ENCODE assay signal across 8 cellular contexts in genomic region chr10:62016477-62017140, GRCh38.
DNase-seq lines count a peak whose midpoint lies in the region; ATAC-seq and TF ChIP-seq lines count a peak whose summit lies in the region.

No MANE protein-coding gene starts in this region.

- peaks cover 40% of the 10 kb centered on the region for H3F3A ChIP-seq in SU-DHL-6 (ENCODE audit: insufficient read depth)

- H3K9me3 ChIP-seq in SU-DHL-6 (ENCODE audit: insufficient read depth, low read length) (no peaks in the 10 kb centered on the region), psoas muscle (no peaks in the 10 kb centered on the region), SJCRH30 (replicated peaks) (no peaks in the 10 kb centered on the region)

- no peaks in the 10 kb centered on the region for H3K9me2 ChIP-seq in SU-DHL-6 (replicated peaks; ENCODE audit: insufficient read depth, low read length)

- peak overlapping the region; percentile 49 for H3K9ac ChIP-seq in SU-DHL-6 (ENCODE audit: low read length)

- intact Hi-C loops in psoas muscle (cut with DNase I): no loop called here

- H3K36me3 ChIP-seq in SU-DHL-6 (ENCODE audit: low read length) (peaks cover 7% of the 10 kb centered on the region; the same call in 1 of the 2 replicates), psoas muscle (ENCODE audit: insufficient read depth in 1 of 2, low read depth in 1 of 2) (no peaks in the 10 kb centered on the region), SJCRH30 (no peaks in the 10 kb centered on the region)

- peaks cover 76% of the 10 kb centered on the region for H3K79me2 ChIP-seq in SU-DHL-6 (ENCODE audit: insufficient read depth, low read length)

- peak overlapping the region; percentile 74 for H3K4me2 ChIP-seq in SU-DHL-6 (ENCODE audit: low read depth, low read length, poor library complexity, severe bottlenecking)

- DNase-seq in psoas muscle: no peak
- no peak for DNase-seq in NCI-H1048 (lab: John Stamatoyannopoulos, UW)
- no peak for DNase-seq in SJCRH30
- DNase-seq in middle frontal gyrus (ENCODE audit: extremely low spot score, low spot score): no peak
- DNase-seq in retina: no peak

- H3K4me1 ChIP-seq in psoas muscle (peaks cover 44% of the 10 kb centered on the region), SJCRH30 (no peaks in the 10 kb centered on the region)

- H3K4me3 ChIP-seq in SU-DHL-6 (ENCODE audit: insufficient read depth, low read length, poor library complexity, severe bottlenecking) (peak overlapping the region; percentile 22), psoas muscle (no peak overlapping the region), SJCRH30 (no peak overlapping the region)

- peak overlapping the region; percentile 92 for H3K27ac ChIP-seq in SU-DHL-6 (ENCODE audit: low read depth, low read length)
- H3K27ac ChIP-seq in psoas muscle: peak overlapping the region; percentile 11
- H3K27ac ChIP-seq in SJCRH30: no peak overlapping the region

- TF ChIP-seq CTCF in SU-DHL-6 (IDR thresholded peaks at IDR 0.05; ENCODE audit: insufficient read depth, low read length, poor library complexity, severe bottlenecking) (no peak), psoas muscle (IDR thresholded peaks at IDR 0.05) (no peak)

- H2AFZ ChIP-seq in SU-DHL-6 (ENCODE audit: low read depth, low read length, severe bottlenecking): no peak overlapping the region

- 45 to 48% (median 46%) methylated on average over 4 of the region's 4 CpGs for WGBS in psoas muscle, 3 donors

- ATAC-seq in GM18868 (IDR thresholded peaks at IDR 0.05; ENCODE audit: unreplicated experiment) (peak; percentile 72), HG02623 (IDR thresholded peaks at IDR 0.05; ENCODE audit: unreplicated experiment) (peak; percentile 64), psoas muscle (peak; percentile 13 to 55 (median 37))

- H3K27me3 ChIP-seq in SU-DHL-6 (ENCODE audit: low read length) (no peaks in the 10 kb centered on the region), psoas muscle (ENCODE audit: insufficient read depth in 3 of 3, low read length in 2 of 3) (no peaks in the 10 kb centered on the region), SJCRH30 (no peaks in the 10 kb centered on the region)

- no peaks in the 10 kb centered on the region for H4K20me1 ChIP-seq in SU-DHL-6 (ENCODE audit: low read depth, low read length)
